ENCODE assay signal across 8 cellular contexts in genomic region chr1:211259596-211260126, GRCh38. TPM values are rescaled to one million over a fixed set of nuclear protein-coding genes. Genes with fewer than 3 reads are reported as not detected.
DNase-seq lines count a peak whose midpoint lies in the region; ATAC-seq and TF ChIP-seq lines count a peak whose summit lies in the region.

No MANE protein-coding gene starts in this region.

- DNase-seq in ELR (ENCODE audit: low read depth) = peak; percentile 70
- peak; percentile 86 for DNase-seq in H7
- peak; percentile 60 for DNase-seq in NCI-H2227 treated with DMSO at 0.1 percent for 48 hours (lab: John Stamatoyannopoulos, UW)
- DNase-seq in glutamatergic neuron = peak; percentile 72
- DNase-seq in osteocyte (ENCODE audit: extremely low spot score, unreplicated experiment) = no peak
- no peak for DNase-seq in NCI-H526 treated with DMSO at 0.1 percent for 48 hours (lab: John Stamatoyannopoulos, UW)

- H3K36me3 ChIP-seq in H7 (replicated peaks; ENCODE audit: control insufficient read depth, insufficient read depth, low read length) = no peaks in the 10 kb centered on the region

- peaks cover 6% of the 10 kb centered on the region for H3K36me3 Mint-ChIP-seq in activated naive CD4-positive, alpha-beta T cell treated with anti-CD3 and anti-CD28 coated beads, Interleukin-2, amount 50 U/mL, for 24 hours
- no peaks in the 10 kb centered on the region for H3K36me3 Mint-ChIP-seq in glutamatergic neuron (ENCODE audit: unreplicated experiment)
- H3K36me3 Mint-ChIP-seq in osteocyte (ENCODE audit: unreplicated experiment) = peaks cover 12% of the 10 kb centered on the region

- ATAC-seq in GM18873 (IDR thresholded peaks at IDR 0.05; ENCODE audit: low FRiP score, unreplicated experiment) = no peak

- peak overlapping the region; percentile 97 for H3K4me3 ChIP-seq in H7 (ENCODE audit: insufficient read depth, low read depth, low read length)

- H3K27ac Mint-ChIP-seq in activated naive CD4-positive, alpha-beta T cell treated with anti-CD3 and anti-CD28 coated beads, Interleukin-2, amount 50 U/mL, for 24 hours = peak overlapping the region; percentile 72
- peak overlapping the region; percentile 88 for H3K27ac Mint-ChIP-seq in glutamatergic neuron (ENCODE audit: unreplicated experiment)
- H3K27ac Mint-ChIP-seq in osteocyte (ENCODE audit: unreplicated experiment) = peak overlapping the region; percentile 91

- H3K27me3 ChIP-seq in H7 (ENCODE audit: control insufficient read depth, insufficient read depth, low read length) = no peaks in the 10 kb centered on the region

- H3K4me1 Mint-ChIP-seq in activated naive CD4-positive, alpha-beta T cell treated with anti-CD3 and anti-CD28 coated beads, Interleukin-2, amount 50 U/mL, for 24 hours = peaks cover 29% of the 10 kb centered on the region
- H3K4me1 Mint-ChIP-seq in glutamatergic neuron (ENCODE audit: low read depth, unreplicated experiment) = peaks cover 11% of the 10 kb centered on the region
- peaks cover 31% of the 10 kb centered on the region for H3K4me1 Mint-ChIP-seq in osteocyte (ENCODE audit: unreplicated experiment)

- TF ChIP-seq CTCF in glutamatergic neuron (IDR thresholded peaks at IDR 0.05; ENCODE audit: partially characterized antibody, unreplicated experiment) = no peak
- TF ChIP-seq CTCF in osteocyte (IDR thresholded peaks at IDR 0.05) = no peak

- H3K27me3 Mint-ChIP-seq in activated naive CD4-positive, alpha-beta T cell treated with anti-CD3 and anti-CD28 coated beads, Interleukin-2, amount 50 U/mL, for 24 hours = no peaks in the 10 kb centered on the region
- H3K27me3 Mint-ChIP-seq in glutamatergic neuron (ENCODE audit: unreplicated experiment) (peaks cover 11% of the 10 kb centered on the region), osteocyte (ENCODE audit: unreplicated experiment) (no peaks in the 10 kb centered on the region)

- peak overlapping the region; percentile 96 for H3K4me3 Mint-ChIP-seq in activated naive CD4-positive, alpha-beta T cell treated with anti-CD3 and anti-CD28 coated beads, Interleukin-2, amount 50 U/mL, for 24 hours
- H3K4me3 Mint-ChIP-seq in glutamatergic neuron (ENCODE audit: unreplicated experiment) = peak overlapping the region; percentile 94
- peak overlapping the region; percentile 81 for H3K4me3 Mint-ChIP-seq in osteocyte (ENCODE audit: unreplicated experiment)

- no peaks in the 10 kb centered on the region for H3K9me3 Mint-ChIP-seq in activated naive CD4-positive, alpha-beta T cell treated with anti-CD3 and anti-CD28 coated beads, Interleukin-2, amount 50 U/mL, for 24 hours
- H3K9me3 Mint-ChIP-seq in glutamatergic neuron (ENCODE audit: unreplicated experiment) = peaks cover 15% of the 10 kb centered on the region
- no peaks in the 10 kb centered on the region for H3K9me3 Mint-ChIP-seq in osteocyte (ENCODE audit: unreplicated experiment)

RNA-seq across cellular contexts. Expression of gene RCOR3, which starts 0.5 kb away (rescaled TPM):
- 16.7 and 24.3 TPM in 2 replicates for total RNA-seq in H7 (2014; rRNA removed; shearing (Covaris generic))
- total RNA-seq in glutamatergic neuron (ENCODE audit: unreplicated experiment) = 82.1 TPM
- 51.0 and 54.6 TPM in 2 replicates for total RNA-seq in osteocyte

Comparison
In these comparisons a context has a peak if more than half of its experiments do, and no peak if none do; other contexts are left out.
1. DNase-seq: peak in ELR (single experiment), H7 (single experiment), NCI-H2227 treated with DMSO at 0.1 percent for 48 hours (single experiment) and glutamatergic neuron (single experiment); none in osteocyte (single experiment) and NCI-H526 treated with DMSO at 0.1 percent for 48 hours (single experiment).
2. Peak in every context shown above with its lines, with median percentiles within 50 percentile points of each other: H3K27ac Mint-ChIP-seq and H3K4me3 Mint-ChIP-seq.